1 cellular context compared by ENCODE assay signal in genomic region chr20:37095609-37096414, GRCh38.
TF ChIP-seq lines count a peak whose summit lies in the region.

RBL1 (minus strand) TSS chr20:37095997; CDS start chr20:37095928, 69 bp downstream.

TF ChIP-seq in GM12878, 131 proteins besides CTCF, POLR2A, EP300 and RAD21 (continued from another document and continues in another):
- TF ChIP-seq MEF2B (IDR thresholded peaks at IDR 0.05; ENCODE audit: partially characterized antibody, poor library complexity, severe bottlenecking) (peak; percentile 84), CREB1 (IDR thresholded peaks at IDR 0.05; ENCODE audit: low read depth) (peak; percentile 87), SMAD5 (IDR thresholded peaks at IDR 0.05; ENCODE audit: low read depth) (0 out of 2 replicates have a peak, but pooled peaks have one; percentile 15), JUND (IDR thresholded peaks at IDR 0.05; ENCODE audit: low read depth, low read length) (no peak), KAT2A (conservative IDR thresholded peaks at IDR 0.05; ENCODE audit: control insufficient read depth, low read depth, low read length) (no peak), ZNF24 (IDR thresholded peaks at IDR 0.05) (no peak), IKZF2 (IDR thresholded peaks at IDR 0.05) (peak; percentile 78 to 86; a peak in 3 of 4 replicates), MAX (IDR thresholded peaks at IDR 0.05; ENCODE audit: low read depth, low read length) (no peak), ZSCAN29 (IDR thresholded peaks at IDR 0.05) (no peak), RELB (IDR thresholded peaks at IDR 0.05; ENCODE audit: low read depth) (peak; percentile 89), MEF2A (IDR thresholded peaks at IDR 0.05; ENCODE audit: insufficient read depth, low read depth, low read length) (0 out of 2 replicates have a peak, but pooled peaks have one; percentile 34), CUX1 (IDR thresholded peaks at IDR 0.05; ENCODE audit: insufficient replicate concordance, low read depth, low read length) (no peak), SP1 (IDR thresholded peaks at IDR 0.05; ENCODE audit: low read depth, low read length) (peak; percentile 13), ZNF384 (IDR thresholded peaks at IDR 0.05; ENCODE audit: borderline replicate concordance, low read depth, low read length) (no peak), FOXM1 (IDR thresholded peaks at IDR 0.05; ENCODE audit: low read depth, low read length) (peak; percentile 75; the same call in 1 of the 2 replicates), SIX5 (IDR thresholded peaks at IDR 0.05; ENCODE audit: low read depth, low read length, severe bottlenecking) (peak; percentile 80), ETV6 (conservative IDR thresholded peaks at IDR 0.05 in 1 of 2, IDR thresholded peaks at IDR 0.05 in 1 of 2; ENCODE audit: borderline replicate concordance in 1 of 2, low read depth in 1 of 2) (no peak), USF1 (IDR thresholded peaks at IDR 0.05; ENCODE audit: borderline replicate concordance, extremely low read length, insufficient read depth, low read depth, low read length) (no peak), MTA3 (IDR thresholded peaks at IDR 0.05; ENCODE audit: borderline replicate concordance, low read length) (no peak), CREM (IDR thresholded peaks at IDR 0.05; ENCODE audit: low read depth) (peak; percentile 88), NFIC (IDR thresholded peaks at IDR 0.05; ENCODE audit: low read depth, low read length) (peak; percentile 34; the same call in 1 of the 2 replicates), FOXK2 (IDR thresholded peaks at IDR 0.05) (peak; percentile 88), BHLHE40 (IDR thresholded peaks at IDR 0.05; ENCODE audit: borderline replicate concordance in 1 of 2, low read depth in 2 of 2, low read length in 1 of 2) (peak; percentile 4 to 64; a peak in 2 of 4 replicates), HDAC2 (IDR thresholded peaks at IDR 0.05) (no peak; the same call in 1 of the 2 replicates), BCL11A (IDR thresholded peaks at IDR 0.05; ENCODE audit: low read depth, low read length) (no peak), ESRRA (IDR thresholded peaks at IDR 0.05; ENCODE audit: low read length) (peak; percentile 70; the same call in 1 of the 2 replicates), HDGF (IDR thresholded peaks at IDR 0.05) (no peak), PAX5 (IDR thresholded peaks at IDR 0.05; ENCODE audit: borderline replicate concordance, low read depth, low read length) (no peak; the same call in 1 of the 2 replicates), STAT1 (conservative IDR thresholded peaks at IDR 0.05) (peak; percentile 99), MTA2 (IDR thresholded peaks at IDR 0.05; ENCODE audit: low read depth) (peak; percentile 63; the same call in 1 of the 2 replicates), ZZZ3 (IDR thresholded peaks at IDR 0.05; ENCODE audit: control insufficient read depth, insufficient read length, low read depth) (no peak), TCF7 (IDR thresholded peaks at IDR 0.05; ENCODE audit: borderline replicate concordance) (peak; percentile 67), IRF5 (IDR thresholded peaks at IDR 0.05; ENCODE audit: borderline replicate concordance) (no peak), SMC3 (IDR thresholded peaks at IDR 0.05; ENCODE audit: borderline replicate concordance, low read length) (no peak), SPI1 (IDR thresholded peaks at IDR 0.05; ENCODE audit: borderline replicate concordance, insufficient read depth, low read depth, low read length) (no peak), HCFC1 (IDR thresholded peaks at IDR 0.05; ENCODE audit: low read length) (peak; percentile 89), ELK1 (IDR thresholded peaks at IDR 0.05; ENCODE audit: low read depth, low read length) (no peak; the same call in 1 of the 2 replicates), PKNOX1 (IDR thresholded peaks at IDR 0.05) (peak; percentile 56; the same call in 1 of the 2 replicates), TBL1XR1 (IDR thresholded peaks at IDR 0.05; ENCODE audit: low read depth, low read length) (no peak), KDM1A (IDR thresholded peaks at IDR 0.05; ENCODE audit: borderline replicate concordance) (no peak), ZNF592 (IDR thresholded peaks at IDR 0.05) (no peak), PBX3 (IDR thresholded peaks at IDR 0.05; ENCODE audit: insufficient replicate concordance, low read depth, low read length) (peak; percentile 70)
